Comparison of ENCODE assay signal across 26 cellular contexts in genomic region chr2:164781394-164781793, GRCh38.
A peak's percentile ranks its signal among the peaks of the same experiment; 100 is the strongest.
DNase-seq lines count a peak whose midpoint lies in the region; ATAC-seq and TF ChIP-seq lines count a peak whose summit lies in the region.
"Had no signal": no experiment of that assay in that cellular context is flagged by ENCODE, and none has a peak within 500 bp of the region (broad histone marks: within the 10 kb centered on the region; RNA-seq: fewer than 3 reads in every experiment).

No MANE protein-coding gene starts in this region.

- no peak overlapping the region for H3K27ac ChIP-seq in mesendoderm (ENCODE audit: low read depth, low read length)
- peak overlapping the region in 3 of 4 donors; percentile 38 to 76 (median 76) for H3K27ac ChIP-seq in tibial nerve
- no peak overlapping the region for H3K27ac ChIP-seq in CD8-positive, alpha-beta memory T cell (ENCODE audit: low read depth, low read length)
- H3K27ac ChIP-seq: BLaER1, body of pancreas, RWPE1, testis had no signal

- no peak overlapping the region for H2BK120ac ChIP-seq in mesendoderm (ENCODE audit: low read depth, low read length)

- no peak overlapping the region for H3K9ac ChIP-seq in mesendoderm (ENCODE audit: low read length)
- H3K9ac ChIP-seq: BLaER1 had no signal

- peaks cover 6% of the 10 kb centered on the region for H3K27me3 Mint-ChIP-seq in endothelial cell (ENCODE audit: unreplicated experiment)
- no peaks in the 10 kb centered on the region for H3K27me3 Mint-ChIP-seq in CD8-positive, alpha-beta memory T cell
- H3K27me3 Mint-ChIP-seq: activated naive CD8-positive, alpha-beta T cell treated with anti-CD3 and anti-CD28 coated beads, Interleukin-2, amount 10 ng/mL, durations not matched to agents 7 days and 5 days; T-helper 17 cell had no signal

- H3K18ac ChIP-seq in mesendoderm (ENCODE audit: low read length), result no peak overlapping the region

- H3K27ac Mint-ChIP-seq in endothelial cell (ENCODE audit: unreplicated experiment), result peak overlapping the region; percentile 72
- no peak overlapping the region for H3K27ac Mint-ChIP-seq in CD8-positive, alpha-beta memory T cell
- H3K27ac Mint-ChIP-seq: activated naive CD8-positive, alpha-beta T cell treated with anti-CD3 and anti-CD28 coated beads, Interleukin-2, amount 10 ng/mL, durations not matched to agents 7 days and 5 days; nephron; T-helper 17 cell had no signal

- no peak overlapping the region for H4K8ac ChIP-seq in mesendoderm (ENCODE audit: low read depth, low read length)

- H3K27me3 ChIP-seq in mesendoderm (ENCODE audit: insufficient read depth, low read length, poor library complexity) (no peaks in the 10 kb centered on the region), tibial nerve (no peaks in the 10 kb centered on the region)
- no peaks in the 10 kb centered on the region for H3K27me3 ChIP-seq in CD8-positive, alpha-beta memory T cell (ENCODE audit: insufficient read depth, low read length, poor library complexity, severe bottlenecking)
- H3K27me3 ChIP-seq: BLaER1, body of pancreas, testis had no signal

- H2BK15ac ChIP-seq in mesendoderm (replicated peaks; ENCODE audit: low read depth), result no peak overlapping the region

- no CpG with 5 or more reads among the region's 1 CpG for WGBS in mesendoderm (ENCODE audit: extremely low coverage, insufficient coverage, low lambda C conversion rate)
- WGBS in tibial nerve, 2 donors, result 92 to 93% methylated on average over 1 of the region's 1 CpG

- no peak overlapping the region for H3K23ac ChIP-seq in mesendoderm (ENCODE audit: low read length)

- DNase-seq in amniotic epithelial cell (ENCODE audit: low read depth) (peak; percentile 48), endothelial cell (ENCODE audit: low spot score) (no peak), mesendoderm (peak; percentile 89), tibial nerve (ENCODE audit: low spot score in 2 of 2) (no peak), omental fat pad (ENCODE audit: low spot score) (no peak), foreskin melanocyte (no peak)
- DNase-seq in CD8-positive, alpha-beta memory T cell, result no peak
- DNase-seq: activated CD4-positive, alpha-beta T cell treated with anti-CD3 and anti-CD28 coated beads, Interleukin-2, amount 50 U/mL, for 1 hour; activated CD4-positive, CD25-positive, alpha-beta regulatory T cell; activated gamma-delta T cell treated with Interleukin-2 at 50 U/mL for 16 hours; activated naive CD8-positive, alpha-beta T cell treated with anti-CD3 and anti-CD28 coated beads, Interleukin-2, amount 10 ng/mL, durations not matched to agents 7 days and 5 days; activated T-cell treated with anti-CD3 and anti-CD28 coated beads, Interleukin-2, amount 50 U/mL, for 4 hours; body of pancreas; cerebellar nuclear complex; COR-L47; NCI-H1694 treated with DMSO at 0.1 percent for 48 hours; NCI-H2171; NCI-H510A treated with DMSO at 0.1 percent for 48 hours; stimulated activated naive CD4-positive, alpha-beta T cell; T-helper 17 cell; testis had no signal

- no peak for TF ChIP-seq POLR2A in tibial nerve (IDR thresholded peaks at IDR 0.05)

- H3K9me3 ChIP-seq in tibial nerve, result no peaks in the 10 kb centered on the region
- H3K9me3 ChIP-seq in CD8-positive, alpha-beta memory T cell (ENCODE audit: low read length), result no peaks in the 10 kb centered on the region
- H3K9me3 ChIP-seq: BLaER1, body of pancreas, testis had no signal

- no peaks in the 10 kb centered on the region for H3K79me1 ChIP-seq in mesendoderm (ENCODE audit: low read length)

- POLR2A ChIA-PET in CD8-positive, alpha-beta memory T cell (lab: Charles Lee), result no interaction called here

- TF ChIP-seq CTCF in endothelial cell (IDR thresholded peaks at IDR 0.05; ENCODE audit: unreplicated experiment) (no peak), tibial nerve (IDR thresholded peaks at IDR 0.05) (no peak), omental fat pad (IDR thresholded peaks at IDR 0.05) (no peak)

- H3K36me3 ChIP-seq in mesendoderm (ENCODE audit: control insufficient read depth, insufficient read depth, low read length) (no peaks in the 10 kb centered on the region), tibial nerve (no peaks in the 10 kb centered on the region)
- H3K36me3 ChIP-seq in CD8-positive, alpha-beta memory T cell (ENCODE audit: insufficient read depth, low read length), result no peaks in the 10 kb centered on the region
- H3K36me3 ChIP-seq: BLaER1 had no signal

- H3K4me3 ChIP-seq in mesendoderm (ENCODE audit: low read length), result no peak overlapping the region
- no peak overlapping the region for H3K4me3 ChIP-seq in tibial nerve
- H3K4me3 ChIP-seq in CD8-positive, alpha-beta memory T cell (ENCODE audit: low read length), result no peak overlapping the region
- H3K4me3 ChIP-seq: BLaER1, body of pancreas, GM12878, skin epidermis, testis had no signal

- no peak overlapping the region for H2BK5ac ChIP-seq in mesendoderm (ENCODE audit: low read length)

- no peak for ATAC-seq in omental fat pad (ENCODE audit: low FRiP score)
- ATAC-seq: activated T-cell treated with anti-CD3 and anti-CD28 coated beads, Interleukin-2, amount 50 U/mL, for 4 hours; body of pancreas; GM12878; T-helper 17 cell had no signal

- H3K4me2 ChIP-seq in mesendoderm (ENCODE audit: low read length), result no peak overlapping the region
- H3K4me2 ChIP-seq: BLaER1 had no signal

- H3K9me3 Mint-ChIP-seq in endothelial cell (ENCODE audit: unreplicated experiment), result no peaks in the 10 kb centered on the region
- peaks cover 0 to 4% (median 2%) of the 10 kb centered on the region in 5 donors for H3K9me3 Mint-ChIP-seq in CD8-positive, alpha-beta memory T cell
- H3K9me3 Mint-ChIP-seq: activated naive CD8-positive, alpha-beta T cell treated with anti-CD3 and anti-CD28 coated beads, Interleukin-2, amount 10 ng/mL, durations not matched to agents 7 days and 5 days; activated T-cell treated with anti-CD3 and anti-CD28 coated beads, Interleukin-2, amount 50 U/mL, for 4 hours; nephron had no signal

- H3K56ac ChIP-seq in mesendoderm (ENCODE audit: low read length), result no peak overlapping the region

- H3K36me3 Mint-ChIP-seq in endothelial cell (ENCODE audit: low read depth, unreplicated experiment), result peaks cover 6% of the 10 kb centered on the region
- no peaks in the 10 kb centered on the region for H3K36me3 Mint-ChIP-seq in CD8-positive, alpha-beta memory T cell
- H3K36me3 Mint-ChIP-seq: activated naive CD8-positive, alpha-beta T cell treated with anti-CD3 and anti-CD28 coated beads, Interleukin-2, amount 10 ng/mL, durations not matched to agents 7 days and 5 days had no signal

- peaks cover 2% of the 10 kb centered on the region for H3K4me1 ChIP-seq in mesendoderm (ENCODE audit: control insufficient read depth, low read depth, low read length)
- H3K4me1 ChIP-seq in tibial nerve, result peaks cover 0 to 91% (median 11%) of the 10 kb centered on the region in 4 donors
- no peaks in the 10 kb centered on the region for H3K4me1 ChIP-seq in CD8-positive, alpha-beta memory T cell (ENCODE audit: insufficient read depth, low read length)
- H3K4me1 ChIP-seq: BLaER1 had no signal

- H2AK5ac ChIP-seq in mesendoderm (ENCODE audit: low read length), result no peak overlapping the region

- CTCF ChIA-PET in CD8-positive, alpha-beta memory T cell (lab: Charles Lee), result no interaction called here

- H3K4me1 Mint-ChIP-seq in endothelial cell (ENCODE audit: unreplicated experiment), result peaks cover 40% of the 10 kb centered on the region
- no peaks in the 10 kb centered on the region for H3K4me1 Mint-ChIP-seq in CD8-positive, alpha-beta memory T cell
- H3K4me1 Mint-ChIP-seq: activated naive CD8-positive, alpha-beta T cell treated with anti-CD3 and anti-CD28 coated beads, Interleukin-2, amount 10 ng/mL, durations not matched to agents 7 days and 5 days; nephron; T-helper 17 cell had no signal

- no peak overlapping the region for H3K4ac ChIP-seq in mesendoderm (ENCODE audit: low read depth, low read length)

- TF ChIP-seq EP300 in tibial nerve (IDR thresholded peaks at IDR 0.05), result no peak

- no peaks in the 10 kb centered on the region for H3K79me2 ChIP-seq in mesendoderm (ENCODE audit: control insufficient read depth, insufficient read depth, low read length)

- H3K4me3 Mint-ChIP-seq in endothelial cell (ENCODE audit: unreplicated experiment), result no peak overlapping the region
- no peak overlapping the region for H3K4me3 Mint-ChIP-seq in CD8-positive, alpha-beta memory T cell
- H3K4me3 Mint-ChIP-seq: activated naive CD8-positive, alpha-beta T cell treated with anti-CD3 and anti-CD28 coated beads, Interleukin-2, amount 10 ng/mL, durations not matched to agents 7 days and 5 days; activated T-cell treated with anti-CD3 and anti-CD28 coated beads, Interleukin-2, amount 50 U/mL, for 4 hours; nephron; T-helper 17 cell had no signal

- no peak overlapping the region for H4K5ac ChIP-seq in mesendoderm (ENCODE audit: low read length)

Comparison
In these comparisons a context has a peak if more than half of its experiments do, and no peak if none do; other contexts are left out.
1. DNase-seq: peak in amniotic epithelial cell (single experiment) and mesendoderm (single experiment); none in endothelial cell (single experiment), tibial nerve (0 of 2), CD8-positive, alpha-beta memory T cell (0 of 5), omental fat pad (single experiment) and foreskin melanocyte (single experiment).
2. H3K27ac ChIP-seq: peak in tibial nerve (3 of 4); none in mesendoderm (single experiment) and CD8-positive, alpha-beta memory T cell (single experiment).